1 cellular context compared by ENCODE assay signal in the genomic region with DNA sequence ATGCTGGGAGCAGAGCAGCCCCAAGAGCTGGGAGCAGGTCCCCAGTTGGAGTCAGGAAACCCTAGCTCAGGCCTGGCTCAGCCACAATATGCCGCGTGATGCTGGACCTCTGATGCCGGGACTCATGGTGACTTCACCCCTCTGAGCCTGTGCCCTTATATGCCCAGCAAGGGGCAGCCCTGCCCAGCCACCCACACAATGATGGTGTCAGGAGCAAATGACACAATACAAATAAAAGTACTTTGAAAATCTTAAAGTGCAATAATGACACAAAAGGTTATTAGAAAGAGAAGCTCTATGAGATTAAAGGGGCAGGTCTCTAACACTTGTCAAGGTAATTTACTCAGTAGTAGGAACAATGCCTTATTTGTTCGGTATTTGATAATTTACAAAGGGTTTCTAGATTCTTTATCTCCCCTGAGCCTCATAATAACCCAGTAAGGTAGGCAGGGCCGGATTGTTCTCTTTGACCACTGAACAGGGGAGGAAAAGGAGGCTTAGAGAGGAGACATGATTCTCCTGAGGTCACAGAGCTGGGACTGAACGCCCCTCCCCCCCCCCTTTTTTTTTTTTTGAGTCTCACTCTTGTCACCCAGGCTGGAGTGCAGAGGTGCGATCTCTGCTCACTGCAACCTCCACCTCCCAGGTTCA.
TF ChIP-seq lines count a peak whose summit lies in the region.

No MANE protein-coding gene starts in this region.

TF ChIP-seq in GM23338, 12 proteins besides CTCF, POLR2A, EP300 and RAD21 (continued from another document):
- TF ChIP-seq STAT1 (IDR thresholded peaks at IDR 0.05; ENCODE audit: unreplicated experiment) (no peak), ZNF331 (CRISPR knock-in tag; IDR thresholded peaks at IDR 0.05; ENCODE audit: low read depth) (no peak), EZH2phosphoT487 (IDR thresholded peaks at IDR 0.05; ENCODE audit: unreplicated experiment) (no peak), EZH2 (IDR thresholded peaks at IDR 0.05; ENCODE audit: low read depth, unreplicated experiment) (no peak)
- TF ChIP-seq, protein P1, sequence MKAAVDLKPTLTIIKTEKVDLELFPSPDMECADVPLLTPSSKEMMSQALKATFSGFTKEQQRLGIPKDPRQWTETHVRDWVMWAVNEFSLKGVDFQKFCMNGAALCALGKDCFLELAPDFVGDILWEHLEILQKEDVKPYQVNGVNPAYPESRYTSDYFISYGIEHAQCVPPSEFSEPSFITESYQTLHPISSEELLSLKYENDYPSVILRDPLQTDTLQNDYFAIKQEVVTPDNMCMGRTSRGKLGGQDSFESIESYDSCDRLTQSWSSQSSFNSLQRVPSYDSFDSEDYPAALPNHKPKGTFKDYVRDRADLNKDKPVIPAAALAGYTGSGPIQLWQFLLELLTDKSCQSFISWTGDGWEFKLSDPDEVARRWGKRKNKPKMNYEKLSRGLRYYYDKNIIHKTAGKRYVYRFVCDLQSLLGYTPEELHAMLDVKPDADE (IDR thresholded peaks at IDR 0.05) = no peak
- TF ChIP-seq, protein P2, sequence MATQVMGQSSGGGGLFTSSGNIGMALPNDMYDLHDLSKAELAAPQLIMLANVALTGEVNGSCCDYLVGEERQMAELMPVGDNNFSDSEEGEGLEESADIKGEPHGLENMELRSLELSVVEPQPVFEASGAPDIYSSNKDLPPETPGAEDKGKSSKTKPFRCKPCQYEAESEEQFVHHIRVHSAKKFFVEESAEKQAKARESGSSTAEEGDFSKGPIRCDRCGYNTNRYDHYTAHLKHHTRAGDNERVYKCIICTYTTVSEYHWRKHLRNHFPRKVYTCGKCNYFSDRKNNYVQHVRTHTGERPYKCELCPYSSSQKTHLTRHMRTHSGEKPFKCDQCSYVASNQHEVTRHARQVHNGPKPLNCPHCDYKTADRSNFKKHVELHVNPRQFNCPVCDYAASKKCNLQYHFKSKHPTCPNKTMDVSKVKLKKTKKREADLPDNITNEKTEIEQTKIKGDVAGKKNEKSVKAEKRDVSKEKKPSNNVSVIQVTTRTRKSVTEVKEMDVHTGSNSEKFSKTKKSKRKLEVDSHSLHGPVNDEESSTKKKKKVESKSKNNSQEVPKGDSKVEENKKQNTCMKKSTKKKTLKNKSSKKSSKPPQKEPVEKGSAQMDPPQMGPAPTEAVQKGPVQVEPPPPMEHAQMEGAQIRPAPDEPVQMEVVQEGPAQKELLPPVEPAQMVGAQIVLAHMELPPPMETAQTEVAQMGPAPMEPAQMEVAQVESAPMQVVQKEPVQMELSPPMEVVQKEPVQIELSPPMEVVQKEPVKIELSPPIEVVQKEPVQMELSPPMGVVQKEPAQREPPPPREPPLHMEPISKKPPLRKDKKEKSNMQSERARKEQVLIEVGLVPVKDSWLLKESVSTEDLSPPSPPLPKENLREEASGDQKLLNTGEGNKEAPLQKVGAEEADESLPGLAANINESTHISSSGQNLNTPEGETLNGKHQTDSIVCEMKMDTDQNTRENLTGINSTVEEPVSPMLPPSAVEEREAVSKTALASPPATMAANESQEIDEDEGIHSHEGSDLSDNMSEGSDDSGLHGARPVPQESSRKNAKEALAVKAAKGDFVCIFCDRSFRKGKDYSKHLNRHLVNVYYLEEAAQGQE (IDR thresholded peaks at IDR 0.05; ENCODE audit: unreplicated experiment) = no peak
- TF ChIP-seq, protein P3, sequence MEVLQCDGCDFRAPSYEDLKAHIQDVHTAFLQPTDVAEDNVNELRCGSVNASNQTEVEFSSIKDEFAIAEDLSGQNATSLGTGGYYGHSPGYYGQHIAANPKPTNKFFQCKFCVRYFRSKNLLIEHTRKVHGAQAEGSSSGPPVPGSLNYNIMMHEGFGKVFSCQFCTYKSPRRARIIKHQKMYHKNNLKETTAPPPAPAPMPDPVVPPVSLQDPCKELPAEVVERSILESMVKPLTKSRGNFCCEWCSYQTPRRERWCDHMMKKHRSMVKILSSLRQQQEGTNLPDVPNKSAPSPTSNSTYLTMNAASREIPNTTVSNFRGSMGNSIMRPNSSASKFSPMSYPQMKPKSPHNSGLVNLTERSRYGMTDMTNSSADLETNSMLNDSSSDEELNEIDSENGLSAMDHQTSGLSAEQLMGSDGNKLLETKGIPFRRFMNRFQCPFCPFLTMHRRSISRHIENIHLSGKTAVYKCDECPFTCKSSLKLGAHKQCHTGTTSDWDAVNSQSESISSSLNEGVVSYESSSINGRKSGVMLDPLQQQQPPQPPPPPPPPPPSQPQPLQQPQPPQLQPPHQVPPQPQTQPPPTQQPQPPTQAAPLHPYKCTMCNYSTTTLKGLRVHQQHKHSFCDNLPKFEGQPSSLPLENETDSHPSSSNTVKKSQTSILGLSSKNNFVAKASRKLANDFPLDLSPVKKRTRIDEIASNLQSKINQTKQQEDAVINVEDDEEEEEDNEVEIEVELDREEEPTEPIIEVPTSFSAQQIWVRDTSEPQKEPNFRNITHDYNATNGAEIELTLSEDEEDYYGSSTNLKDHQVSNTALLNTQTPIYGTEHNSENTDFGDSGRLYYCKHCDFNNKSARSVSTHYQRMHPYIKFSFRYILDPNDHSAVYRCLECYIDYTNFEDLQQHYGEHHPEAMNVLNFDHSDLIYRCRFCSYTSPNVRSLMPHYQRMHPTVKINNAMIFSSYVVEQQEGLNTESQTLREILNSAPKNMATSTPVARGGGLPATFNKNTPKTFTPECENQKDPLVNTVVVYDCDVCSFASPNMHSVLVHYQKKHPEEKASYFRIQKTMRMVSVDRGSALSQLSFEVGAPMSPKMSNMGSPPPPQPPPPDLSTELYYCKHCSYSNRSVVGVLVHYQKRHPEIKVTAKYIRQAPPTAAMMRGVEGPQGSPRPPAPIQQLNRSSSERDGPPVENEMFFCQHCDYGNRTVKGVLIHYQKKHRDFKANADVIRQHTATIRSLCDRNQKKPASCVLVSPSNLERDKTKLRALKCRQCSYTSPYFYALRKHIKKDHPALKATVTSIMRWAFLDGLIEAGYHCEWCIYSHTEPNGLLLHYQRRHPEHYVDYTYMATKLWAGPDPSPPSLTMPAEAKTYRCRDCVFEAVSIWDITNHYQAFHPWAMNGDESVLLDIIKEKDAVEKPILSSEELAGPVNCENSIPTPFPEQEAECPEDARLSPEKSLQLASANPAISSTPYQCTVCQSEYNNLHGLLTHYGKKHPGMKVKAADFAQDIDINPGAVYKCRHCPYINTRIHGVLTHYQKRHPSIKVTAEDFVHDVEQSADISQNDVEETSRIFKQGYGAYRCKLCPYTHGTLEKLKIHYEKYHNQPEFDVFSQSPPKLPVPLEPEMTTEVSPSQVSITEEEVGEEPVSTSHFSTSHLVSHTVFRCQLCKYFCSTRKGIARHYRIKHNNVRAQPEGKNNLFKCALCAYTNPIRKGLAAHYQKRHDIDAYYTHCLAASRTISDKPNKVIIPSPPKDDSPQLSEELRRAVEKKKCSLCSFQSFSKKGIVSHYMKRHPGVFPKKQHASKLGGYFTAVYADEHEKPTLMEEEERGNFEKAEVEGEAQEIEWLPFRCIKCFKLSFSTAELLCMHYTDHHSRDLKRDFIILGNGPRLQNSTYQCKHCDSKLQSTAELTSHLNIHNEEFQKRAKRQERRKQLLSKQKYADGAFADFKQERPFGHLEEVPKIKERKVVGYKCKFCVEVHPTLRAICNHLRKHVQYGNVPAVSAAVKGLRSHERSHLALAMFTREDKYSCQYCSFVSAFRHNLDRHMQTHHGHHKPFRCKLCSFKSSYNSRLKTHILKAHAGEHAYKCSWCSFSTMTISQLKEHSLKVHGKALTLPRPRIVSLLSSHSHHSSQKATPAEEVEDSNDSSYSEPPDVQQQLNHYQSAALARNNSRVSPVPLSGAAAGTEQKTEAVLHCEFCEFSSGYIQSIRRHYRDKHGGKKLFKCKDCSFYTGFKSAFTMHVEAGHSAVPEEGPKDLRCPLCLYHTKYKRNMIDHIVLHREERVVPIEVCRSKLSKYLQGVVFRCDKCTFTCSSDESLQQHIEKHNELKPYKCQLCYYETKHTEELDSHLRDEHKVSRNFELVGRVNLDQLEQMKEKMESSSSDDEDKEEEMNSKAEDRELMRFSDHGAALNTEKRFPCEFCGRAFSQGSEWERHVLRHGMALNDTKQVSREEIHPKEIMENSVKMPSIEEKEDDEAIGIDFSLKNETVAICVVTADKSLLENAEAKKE (CRISPR knock-in tag; IDR thresholded peaks at IDR 0.05) = no peak
